1 cellular context compared by ENCODE assay signal in the genomic region with DNA sequence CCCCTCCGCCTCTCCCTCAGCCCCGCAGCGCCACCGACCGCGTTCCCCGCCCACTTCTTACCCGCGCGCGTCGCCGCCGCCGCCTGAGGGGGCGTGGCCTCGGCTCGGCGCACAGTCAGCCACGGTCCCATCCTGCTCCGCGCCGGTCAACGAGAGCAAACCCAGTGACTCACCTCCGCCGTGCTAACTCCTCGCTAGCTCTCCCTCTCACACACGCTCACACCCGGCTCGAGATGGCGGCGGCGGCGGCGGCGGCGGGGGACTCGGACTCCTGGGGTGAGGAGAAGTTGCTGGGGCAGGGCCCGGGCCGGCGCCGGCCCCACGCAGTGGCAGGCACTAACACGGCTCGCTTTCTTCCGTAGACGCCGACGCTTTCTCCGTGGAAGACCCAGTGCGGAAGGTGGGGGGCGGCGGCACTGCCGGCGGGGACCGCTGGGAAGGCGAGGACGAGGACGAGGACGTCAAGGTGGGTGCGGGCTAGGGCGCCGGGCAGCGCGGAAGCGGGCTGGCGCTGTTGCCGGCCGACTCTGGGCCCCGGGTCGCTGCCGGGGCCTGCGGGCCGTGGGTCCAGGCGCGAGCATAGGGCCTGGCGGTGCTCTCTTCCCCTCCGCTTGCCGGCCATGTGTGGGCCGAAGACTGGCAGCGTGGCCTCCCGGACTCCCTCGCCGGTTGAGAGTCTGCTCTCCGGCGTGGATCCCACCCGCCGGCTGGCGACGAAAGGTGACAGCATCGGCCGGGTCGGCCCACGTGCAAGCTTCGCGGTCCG.
A peak's percentile ranks its signal among the peaks of the same experiment; 100 is the strongest.
TF ChIP-seq lines count a peak whose summit lies in the region.

A gene with protein sequence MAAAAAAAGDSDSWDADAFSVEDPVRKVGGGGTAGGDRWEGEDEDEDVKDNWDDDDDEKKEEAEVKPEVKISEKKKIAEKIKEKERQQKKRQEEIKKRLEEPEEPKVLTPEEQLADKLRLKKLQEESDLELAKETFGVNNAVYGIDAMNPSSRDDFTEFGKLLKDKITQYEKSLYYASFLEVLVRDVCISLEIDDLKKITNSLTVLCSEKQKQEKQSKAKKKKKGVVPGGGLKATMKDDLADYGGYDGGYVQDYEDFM (plus strand): TSS at position 186 of the 766 bp plus-strand sequence. CDS start 48 bp downstream, at position 234.

TF ChIP-seq in WTC11, 78 proteins besides CTCF, POLR2A, EP300 and RAD21 (continued from another document and continues in another):
- TF ChIP-seq, protein P1, sequence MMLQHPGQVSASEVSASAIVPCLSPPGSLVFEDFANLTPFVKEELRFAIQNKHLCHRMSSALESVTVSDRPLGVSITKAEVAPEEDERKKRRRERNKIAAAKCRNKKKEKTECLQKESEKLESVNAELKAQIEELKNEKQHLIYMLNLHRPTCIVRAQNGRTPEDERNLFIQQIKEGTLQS (CRISPR knock-in tag; conservative IDR thresholded peaks at IDR 0.05) = no peak
- TF ChIP-seq, protein P2, sequence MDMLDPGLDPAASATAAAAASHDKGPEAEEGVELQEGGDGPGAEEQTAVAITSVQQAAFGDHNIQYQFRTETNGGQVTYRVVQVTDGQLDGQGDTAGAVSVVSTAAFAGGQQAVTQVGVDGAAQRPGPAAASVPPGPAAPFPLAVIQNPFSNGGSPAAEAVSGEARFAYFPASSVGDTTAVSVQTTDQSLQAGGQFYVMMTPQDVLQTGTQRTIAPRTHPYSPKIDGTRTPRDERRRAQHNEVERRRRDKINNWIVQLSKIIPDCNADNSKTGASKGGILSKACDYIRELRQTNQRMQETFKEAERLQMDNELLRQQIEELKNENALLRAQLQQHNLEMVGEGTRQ (CRISPR knock-in tag; IDR thresholded peaks at IDR 0.05) = no peak
- TF ChIP-seq JUN (CRISPR knock-in tag; IDR thresholded peaks at IDR 0.05) = no peak
- no peak for TF ChIP-seq GTF2I (CRISPR knock-in tag; conservative IDR thresholded peaks at IDR 0.05)
- 0 out of 2 replicates have a peak, but pooled peaks have one; percentile 59 for TF ChIP-seq ELF4 (CRISPR knock-in tag; IDR thresholded peaks at IDR 0.05; ENCODE audit: low read depth)
- TF ChIP-seq, protein P3, sequence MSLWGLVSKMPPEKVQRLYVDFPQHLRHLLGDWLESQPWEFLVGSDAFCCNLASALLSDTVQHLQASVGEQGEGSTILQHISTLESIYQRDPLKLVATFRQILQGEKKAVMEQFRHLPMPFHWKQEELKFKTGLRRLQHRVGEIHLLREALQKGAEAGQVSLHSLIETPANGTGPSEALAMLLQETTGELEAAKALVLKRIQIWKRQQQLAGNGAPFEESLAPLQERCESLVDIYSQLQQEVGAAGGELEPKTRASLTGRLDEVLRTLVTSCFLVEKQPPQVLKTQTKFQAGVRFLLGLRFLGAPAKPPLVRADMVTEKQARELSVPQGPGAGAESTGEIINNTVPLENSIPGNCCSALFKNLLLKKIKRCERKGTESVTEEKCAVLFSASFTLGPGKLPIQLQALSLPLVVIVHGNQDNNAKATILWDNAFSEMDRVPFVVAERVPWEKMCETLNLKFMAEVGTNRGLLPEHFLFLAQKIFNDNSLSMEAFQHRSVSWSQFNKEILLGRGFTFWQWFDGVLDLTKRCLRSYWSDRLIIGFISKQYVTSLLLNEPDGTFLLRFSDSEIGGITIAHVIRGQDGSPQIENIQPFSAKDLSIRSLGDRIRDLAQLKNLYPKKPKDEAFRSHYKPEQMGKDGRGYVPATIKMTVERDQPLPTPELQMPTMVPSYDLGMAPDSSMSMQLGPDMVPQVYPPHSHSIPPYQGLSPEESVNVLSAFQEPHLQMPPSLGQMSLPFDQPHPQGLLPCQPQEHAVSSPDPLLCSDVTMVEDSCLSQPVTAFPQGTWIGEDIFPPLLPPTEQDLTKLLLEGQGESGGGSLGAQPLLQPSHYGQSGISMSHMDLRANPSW (CRISPR knock-in tag; conservative IDR thresholded peaks at IDR 0.05; ENCODE audit: low read depth) = no peak
- TF ChIP-seq EMX1 (CRISPR knock-in tag; IDR thresholded peaks at IDR 0.05) = no peak
- TF ChIP-seq, protein P4, sequence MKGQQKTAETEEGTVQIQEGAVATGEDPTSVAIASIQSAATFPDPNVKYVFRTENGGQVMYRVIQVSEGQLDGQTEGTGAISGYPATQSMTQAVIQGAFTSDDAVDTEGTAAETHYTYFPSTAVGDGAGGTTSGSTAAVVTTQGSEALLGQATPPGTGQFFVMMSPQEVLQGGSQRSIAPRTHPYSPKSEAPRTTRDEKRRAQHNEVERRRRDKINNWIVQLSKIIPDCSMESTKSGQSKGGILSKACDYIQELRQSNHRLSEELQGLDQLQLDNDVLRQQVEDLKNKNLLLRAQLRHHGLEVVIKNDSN (CRISPR knock-in tag; IDR thresholded peaks at IDR 0.05) = peak; percentile 37; the same call in 1 of the 2 replicates
- TF ChIP-seq, protein P5, sequence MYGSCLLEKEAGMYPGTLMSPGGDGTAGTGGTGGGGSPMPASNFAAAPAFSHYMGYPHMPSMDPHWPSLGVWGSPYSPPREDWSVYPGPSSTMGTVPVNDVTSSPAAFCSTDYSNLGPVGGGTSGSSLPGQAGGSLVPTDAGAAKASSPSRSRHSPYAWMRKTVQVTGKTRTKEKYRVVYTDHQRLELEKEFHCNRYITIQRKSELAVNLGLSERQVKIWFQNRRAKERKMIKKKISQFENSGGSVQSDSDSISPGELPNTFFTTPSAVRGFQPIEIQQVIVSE (CRISPR knock-in tag; IDR thresholded peaks at IDR 0.05; ENCODE audit: borderline replicate concordance) = no peak
- TF ChIP-seq, protein P6, sequence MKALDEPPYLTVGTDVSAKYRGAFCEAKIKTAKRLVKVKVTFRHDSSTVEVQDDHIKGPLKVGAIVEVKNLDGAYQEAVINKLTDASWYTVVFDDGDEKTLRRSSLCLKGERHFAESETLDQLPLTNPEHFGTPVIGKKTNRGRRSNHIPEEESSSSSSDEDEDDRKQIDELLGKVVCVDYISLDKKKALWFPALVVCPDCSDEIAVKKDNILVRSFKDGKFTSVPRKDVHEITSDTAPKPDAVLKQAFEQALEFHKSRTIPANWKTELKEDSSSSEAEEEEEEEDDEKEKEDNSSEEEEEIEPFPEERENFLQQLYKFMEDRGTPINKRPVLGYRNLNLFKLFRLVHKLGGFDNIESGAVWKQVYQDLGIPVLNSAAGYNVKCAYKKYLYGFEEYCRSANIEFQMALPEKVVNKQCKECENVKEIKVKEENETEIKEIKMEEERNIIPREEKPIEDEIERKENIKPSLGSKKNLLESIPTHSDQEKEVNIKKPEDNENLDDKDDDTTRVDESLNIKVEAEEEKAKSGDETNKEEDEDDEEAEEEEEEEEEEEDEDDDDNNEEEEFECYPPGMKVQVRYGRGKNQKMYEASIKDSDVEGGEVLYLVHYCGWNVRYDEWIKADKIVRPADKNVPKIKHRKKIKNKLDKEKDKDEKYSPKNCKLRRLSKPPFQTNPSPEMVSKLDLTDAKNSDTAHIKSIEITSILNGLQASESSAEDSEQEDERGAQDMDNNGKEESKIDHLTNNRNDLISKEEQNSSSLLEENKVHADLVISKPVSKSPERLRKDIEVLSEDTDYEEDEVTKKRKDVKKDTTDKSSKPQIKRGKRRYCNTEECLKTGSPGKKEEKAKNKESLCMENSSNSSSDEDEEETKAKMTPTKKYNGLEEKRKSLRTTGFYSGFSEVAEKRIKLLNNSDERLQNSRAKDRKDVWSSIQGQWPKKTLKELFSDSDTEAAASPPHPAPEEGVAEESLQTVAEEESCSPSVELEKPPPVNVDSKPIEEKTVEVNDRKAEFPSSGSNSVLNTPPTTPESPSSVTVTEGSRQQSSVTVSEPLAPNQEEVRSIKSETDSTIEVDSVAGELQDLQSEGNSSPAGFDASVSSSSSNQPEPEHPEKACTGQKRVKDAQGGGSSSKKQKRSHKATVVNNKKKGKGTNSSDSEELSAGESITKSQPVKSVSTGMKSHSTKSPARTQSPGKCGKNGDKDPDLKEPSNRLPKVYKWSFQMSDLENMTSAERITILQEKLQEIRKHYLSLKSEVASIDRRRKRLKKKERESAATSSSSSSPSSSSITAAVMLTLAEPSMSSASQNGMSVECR (CRISPR knock-in tag; IDR thresholded peaks at IDR 0.05; ENCODE audit: borderline replicate concordance) = peak; percentile 77
- TF ChIP-seq, protein P7, sequence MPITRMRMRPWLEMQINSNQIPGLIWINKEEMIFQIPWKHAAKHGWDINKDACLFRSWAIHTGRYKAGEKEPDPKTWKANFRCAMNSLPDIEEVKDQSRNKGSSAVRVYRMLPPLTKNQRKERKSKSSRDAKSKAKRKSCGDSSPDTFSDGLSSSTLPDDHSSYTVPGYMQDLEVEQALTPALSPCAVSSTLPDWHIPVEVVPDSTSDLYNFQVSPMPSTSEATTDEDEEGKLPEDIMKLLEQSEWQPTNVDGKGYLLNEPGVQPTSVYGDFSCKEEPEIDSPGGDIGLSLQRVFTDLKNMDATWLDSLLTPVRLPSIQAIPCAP (CRISPR knock-in tag; IDR thresholded peaks at IDR 0.05) = peak; percentile 27; the same call in 1 of the 2 replicates
- TF ChIP-seq, protein P8, sequence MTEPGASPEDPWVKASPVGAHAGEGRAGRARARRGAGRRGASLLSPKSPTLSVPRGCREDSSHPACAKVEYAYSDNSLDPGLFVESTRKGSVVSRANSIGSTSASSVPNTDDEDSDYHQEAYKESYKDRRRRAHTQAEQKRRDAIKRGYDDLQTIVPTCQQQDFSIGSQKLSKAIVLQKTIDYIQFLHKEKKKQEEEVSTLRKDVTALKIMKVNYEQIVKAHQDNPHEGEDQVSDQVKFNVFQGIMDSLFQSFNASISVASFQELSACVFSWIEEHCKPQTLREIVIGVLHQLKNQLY (CRISPR knock-in tag; IDR thresholded peaks at IDR 0.05) = no peak
- TF ChIP-seq SP1 (CRISPR knock-in tag; conservative IDR thresholded peaks at IDR 0.05) = peak; percentile 61
- no peak for TF ChIP-seq RORB (CRISPR knock-in tag; IDR thresholded peaks at IDR 0.05)
- TF ChIP-seq GRHL2 (CRISPR knock-in tag; IDR thresholded peaks at IDR 0.05; ENCODE audit: insufficient replicate concordance, severe bottlenecking) = no peak
- no peak for TF ChIP-seq SOX15 (CRISPR knock-in tag; IDR thresholded peaks at IDR 0.05)
- TF ChIP-seq NR2C2 (CRISPR knock-in tag; IDR thresholded peaks at IDR 0.05) = 0 out of 2 replicates have a peak, but pooled peaks have one; percentile 53
- TF ChIP-seq, protein P9, sequence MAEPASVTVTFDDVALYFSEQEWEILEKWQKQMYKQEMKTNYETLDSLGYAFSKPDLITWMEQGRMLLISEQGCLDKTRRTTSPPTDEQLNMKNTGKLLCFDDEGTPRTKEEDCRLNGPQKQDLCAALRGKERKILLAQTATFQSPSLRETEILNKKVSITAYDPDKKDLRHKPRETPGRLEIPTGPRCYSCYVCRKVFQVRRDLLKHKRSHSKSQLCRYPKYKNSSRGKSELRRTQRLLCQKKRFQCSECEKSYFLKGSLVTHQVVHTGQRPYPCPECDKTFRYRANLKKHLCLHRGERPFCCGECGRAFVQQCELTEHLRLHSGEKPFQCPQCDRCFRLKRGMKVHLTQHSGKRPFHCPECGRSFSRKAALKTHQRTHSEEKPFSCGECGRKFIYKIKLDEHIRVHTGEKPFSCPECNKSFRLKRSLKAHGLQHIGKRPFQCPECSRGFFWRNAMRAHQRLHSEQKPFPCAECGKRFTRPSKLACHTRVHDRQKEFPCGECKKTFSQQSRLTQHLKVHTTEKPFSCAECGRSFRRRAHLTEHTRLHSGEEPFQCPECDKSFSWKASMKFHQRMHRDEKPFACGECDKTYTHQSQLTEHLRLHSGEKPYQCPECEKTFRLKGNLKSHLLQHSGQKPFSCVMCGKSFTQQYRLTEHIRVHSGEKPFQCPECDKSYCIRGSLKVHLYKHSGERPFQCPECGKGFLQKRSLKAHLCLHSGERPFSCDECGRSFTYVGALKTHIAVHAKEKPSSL (CRISPR knock-in tag; conservative IDR thresholded peaks at IDR 0.05) = no peak
- TF ChIP-seq CBFB (CRISPR knock-in tag; IDR thresholded peaks at IDR 0.05; ENCODE audit: low read depth) = no peak
- no peak for TF ChIP-seq NR3C1 (CRISPR knock-in tag; conservative IDR thresholded peaks at IDR 0.05; ENCODE audit: low read depth)
- TF ChIP-seq HMGA2 (CRISPR knock-in tag; IDR thresholded peaks at IDR 0.05) = no peak
- TF ChIP-seq, protein P10, sequence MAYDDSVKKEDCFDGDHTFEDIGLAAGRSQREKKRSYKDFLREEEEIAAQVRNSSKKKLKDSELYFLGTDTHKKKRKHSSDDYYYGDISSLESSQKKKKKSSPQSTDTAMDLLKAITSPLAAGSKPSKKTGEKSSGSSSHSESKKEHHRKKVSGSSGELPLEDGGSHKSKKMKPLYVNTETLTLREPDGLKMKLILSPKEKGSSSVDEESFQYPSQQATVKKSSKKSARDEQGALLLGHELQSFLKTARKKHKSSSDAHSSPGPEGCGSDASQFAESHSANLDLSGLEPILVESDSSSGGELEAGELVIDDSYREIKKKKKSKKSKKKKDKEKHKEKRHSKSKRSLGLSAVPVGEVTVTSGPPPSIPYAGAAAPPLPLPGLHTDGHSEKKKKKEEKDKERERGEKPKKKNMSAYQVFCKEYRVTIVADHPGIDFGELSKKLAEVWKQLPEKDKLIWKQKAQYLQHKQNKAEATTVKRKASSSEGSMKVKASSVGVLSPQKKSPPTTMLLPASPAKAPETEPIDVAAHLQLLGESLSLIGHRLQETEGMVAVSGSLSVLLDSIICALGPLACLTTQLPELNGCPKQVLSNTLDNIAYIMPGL (CRISPR knock-in tag; IDR thresholded peaks at IDR 0.05) = no peak; the same call in none of the 2 replicates
- peak; percentile 34; the same call in 1 of the 2 replicates for TF ChIP-seq ZNF219 (CRISPR knock-in tag; IDR thresholded peaks at IDR 0.05; ENCODE audit: borderline replicate concordance)
- no peak for TF ChIP-seq NFYB (CRISPR knock-in tag; conservative IDR thresholded peaks at IDR 0.05; ENCODE audit: low read depth)
- TF ChIP-seq TP53 (CRISPR knock-in tag; IDR thresholded peaks at IDR 0.05) = no peak
- TF ChIP-seq ZNF396 (CRISPR knock-in tag; IDR thresholded peaks at IDR 0.05; ENCODE audit: borderline replicate concordance) = no peak
- no peak; the same call in 1 of the 2 replicates for TF ChIP-seq SMAD4 (CRISPR knock-in tag; IDR thresholded peaks at IDR 0.05)
- TF ChIP-seq, protein P11, sequence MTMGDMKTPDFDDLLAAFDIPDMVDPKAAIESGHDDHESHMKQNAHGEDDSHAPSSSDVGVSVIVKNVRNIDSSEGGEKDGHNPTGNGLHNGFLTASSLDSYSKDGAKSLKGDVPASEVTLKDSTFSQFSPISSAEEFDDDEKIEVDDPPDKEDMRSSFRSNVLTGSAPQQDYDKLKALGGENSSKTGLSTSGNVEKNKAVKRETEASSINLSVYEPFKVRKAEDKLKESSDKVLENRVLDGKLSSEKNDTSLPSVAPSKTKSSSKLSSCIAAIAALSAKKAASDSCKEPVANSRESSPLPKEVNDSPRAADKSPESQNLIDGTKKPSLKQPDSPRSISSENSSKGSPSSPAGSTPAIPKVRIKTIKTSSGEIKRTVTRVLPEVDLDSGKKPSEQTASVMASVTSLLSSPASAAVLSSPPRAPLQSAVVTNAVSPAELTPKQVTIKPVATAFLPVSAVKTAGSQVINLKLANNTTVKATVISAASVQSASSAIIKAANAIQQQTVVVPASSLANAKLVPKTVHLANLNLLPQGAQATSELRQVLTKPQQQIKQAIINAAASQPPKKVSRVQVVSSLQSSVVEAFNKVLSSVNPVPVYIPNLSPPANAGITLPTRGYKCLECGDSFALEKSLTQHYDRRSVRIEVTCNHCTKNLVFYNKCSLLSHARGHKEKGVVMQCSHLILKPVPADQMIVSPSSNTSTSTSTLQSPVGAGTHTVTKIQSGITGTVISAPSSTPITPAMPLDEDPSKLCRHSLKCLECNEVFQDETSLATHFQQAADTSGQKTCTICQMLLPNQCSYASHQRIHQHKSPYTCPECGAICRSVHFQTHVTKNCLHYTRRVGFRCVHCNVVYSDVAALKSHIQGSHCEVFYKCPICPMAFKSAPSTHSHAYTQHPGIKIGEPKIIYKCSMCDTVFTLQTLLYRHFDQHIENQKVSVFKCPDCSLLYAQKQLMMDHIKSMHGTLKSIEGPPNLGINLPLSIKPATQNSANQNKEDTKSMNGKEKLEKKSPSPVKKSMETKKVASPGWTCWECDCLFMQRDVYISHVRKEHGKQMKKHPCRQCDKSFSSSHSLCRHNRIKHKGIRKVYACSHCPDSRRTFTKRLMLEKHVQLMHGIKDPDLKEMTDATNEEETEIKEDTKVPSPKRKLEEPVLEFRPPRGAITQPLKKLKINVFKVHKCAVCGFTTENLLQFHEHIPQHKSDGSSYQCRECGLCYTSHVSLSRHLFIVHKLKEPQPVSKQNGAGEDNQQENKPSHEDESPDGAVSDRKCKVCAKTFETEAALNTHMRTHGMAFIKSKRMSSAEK (CRISPR knock-in tag; IDR thresholded peaks at IDR 0.05; ENCODE audit: borderline replicate concordance) = no peak
